In genomic region chr2:64400103-64400728, GRCh38 we compare ENCODE assay signal across 3 cellular contexts.
A peak's percentile ranks its signal among the peaks of the same experiment; 100 is the strongest.
TF ChIP-seq lines count a peak whose summit lies in the region.

No MANE protein-coding gene starts in this region.

TF ChIP-seq in A549, 52 proteins besides CTCF, POLR2A, EP300 and RAD21:
- TF ChIP-seq RCOR1 (IDR thresholded peaks at IDR 0.05; ENCODE audit: low read depth, low read length) (no peak), FOSL2 (IDR thresholded peaks at IDR 0.05) (no peak), FOSL2 (CRISPR knock-in tag; IDR thresholded peaks at IDR 0.05) (peak; percentile 31; the same call in 1 of the 2 replicates)

TF ChIP-seq in K562, 482 proteins besides CTCF, POLR2A, EP300 and RAD21:
- TF ChIP-seq FOSL1 (tag; conservative IDR thresholded peaks at IDR 0.05) = peak; percentile 41; the same call in 1 of the 2 replicates
- no peak for TF ChIP-seq ZNF41 (CRISPR knock-in tag; conservative IDR thresholded peaks at IDR 0.05)
- TF ChIP-seq CEBPG (CRISPR knock-in tag; IDR thresholded peaks at IDR 0.05) = no peak
- 0 out of 4 replicates have a peak, but pooled peaks of 1 of the 2 experiments have one; percentile 14 for TF ChIP-seq CEBPG (tag; conservative IDR thresholded peaks at IDR 0.05 in 1 of 2, IDR thresholded peaks at IDR 0.05 in 1 of 2)
- no peak for TF ChIP-seq SETDB1 (IDR thresholded peaks at IDR 0.05; ENCODE audit: low read length)
- no peak for TF ChIP-seq USF2 (CRISPR knock-in tag; IDR thresholded peaks at IDR 0.05)

TF ChIP-seq in HepG2, 621 proteins besides CTCF, POLR2A, EP300 and RAD21:
- TF ChIP-seq ZBTB4 (CRISPR knock-in tag; IDR thresholded peaks at IDR 0.05; ENCODE audit: borderline replicate concordance) (no peak), FOSL2 (CRISPR knock-in tag; IDR thresholded peaks at IDR 0.05) (peak; percentile 82), ZNF33A (CRISPR knock-in tag; IDR thresholded peaks at IDR 0.05; ENCODE audit: borderline replicate concordance) (no peak), GATAD2A (CRISPR knock-in tag; IDR thresholded peaks at IDR 0.05) (peak; percentile 9; the same call in 1 of the 2 replicates), SIX4 (CRISPR knock-in tag; IDR thresholded peaks at IDR 0.05) (peak; percentile 77), SAP130 (CRISPR knock-in tag; IDR thresholded peaks at IDR 0.05; ENCODE audit: low read depth) (no peak; the same call in 1 of the 2 replicates), E2F2 (CRISPR knock-in tag; IDR thresholded peaks at IDR 0.05; ENCODE audit: borderline replicate concordance) (no peak), ZNF224 (CRISPR knock-in tag; IDR thresholded peaks at IDR 0.05) (0 out of 2 replicates have a peak, but pooled peaks have one; percentile 4), HBP1 (CRISPR knock-in tag; IDR thresholded peaks at IDR 0.05; ENCODE audit: low read depth) (no peak), SATB2 (CRISPR knock-in tag; IDR thresholded peaks at IDR 0.05) (no peak), U2AF2 (IDR thresholded peaks at IDR 0.05; ENCODE audit: low read depth, low read length) (no peak), SIX1 (CRISPR knock-in tag; IDR thresholded peaks at IDR 0.05; ENCODE audit: borderline replicate concordance) (peak; percentile 88; the same call in 1 of the 2 replicates), MAX (IDR thresholded peaks at IDR 0.05) (no peak), ZNF567 (CRISPR knock-in tag; IDR thresholded peaks at IDR 0.05; ENCODE audit: borderline replicate concordance) (no peak), EED (CRISPR knock-in tag; IDR thresholded peaks at IDR 0.05) (no peak)
TF ChIP-seq in HepG2: peak in this region for 5.
